ENCODE assay signal across 8 cellular contexts in the genomic region with DNA sequence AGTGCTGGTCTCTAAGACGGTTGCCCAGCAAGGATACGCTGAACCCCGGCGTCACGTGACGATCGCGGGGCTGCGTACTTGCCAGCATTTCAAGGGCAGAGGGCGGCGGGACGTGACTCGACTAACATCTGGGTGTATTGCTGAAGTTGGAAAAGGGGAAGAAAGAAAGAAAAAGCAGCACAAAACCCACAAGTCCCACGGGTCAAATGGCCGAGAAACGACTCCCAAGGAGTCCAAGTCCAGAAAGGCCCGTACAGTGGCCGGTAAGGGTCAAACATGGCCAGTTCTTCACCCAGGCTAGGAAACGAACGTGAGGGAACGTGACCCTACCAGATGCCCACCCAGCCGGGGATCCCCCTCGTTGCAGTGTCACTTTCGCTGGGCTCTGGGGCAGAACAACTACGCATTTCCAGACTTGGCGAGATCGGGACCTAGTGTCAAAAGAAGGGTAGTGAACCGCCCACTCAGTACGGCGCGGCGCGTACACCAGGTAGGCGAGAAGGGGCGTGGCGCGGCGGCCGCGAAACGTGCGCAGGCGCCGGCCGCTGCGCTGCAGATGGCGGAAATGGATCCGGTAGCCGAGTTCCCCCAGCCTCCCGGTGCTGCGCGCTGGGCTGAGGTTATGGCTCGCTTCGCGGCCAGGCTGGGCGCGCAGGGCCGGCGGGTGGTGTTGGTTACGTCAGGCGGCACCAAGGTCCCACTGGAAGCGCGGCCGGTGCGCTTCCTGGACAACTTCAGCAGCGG. TPM values are rescaled to one million over a fixed set of nuclear protein-coding genes. Genes with fewer than 3 reads are reported as not detected.
DNase-seq lines count a peak whose midpoint lies in the region; ATAC-seq, FAIRE-seq and TF ChIP-seq lines count a peak whose summit lies in the region.

A gene (plus strand): TSS at position 534 of the 744 bp plus-strand sequence. CDS start 23 bp downstream, at position 557.
A gene with protein sequence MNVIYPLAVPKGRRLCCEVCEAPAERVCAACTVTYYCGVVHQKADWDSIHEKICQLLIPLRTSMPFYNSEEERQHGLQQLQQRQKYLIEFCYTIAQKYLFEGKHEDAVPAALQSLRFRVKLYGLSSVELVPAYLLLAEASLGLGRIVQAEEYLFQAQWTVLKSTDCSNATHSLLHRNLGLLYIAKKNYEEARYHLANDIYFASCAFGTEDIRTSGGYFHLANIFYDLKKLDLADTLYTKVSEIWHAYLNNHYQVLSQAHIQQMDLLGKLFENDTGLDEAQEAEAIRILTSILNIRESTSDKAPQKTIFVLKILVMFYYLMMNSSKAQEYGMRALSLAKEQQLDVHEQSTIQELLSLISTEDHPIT (minus strand): TSS at position 13 of the 744 bp plus-strand sequence. CDS start 25 bp downstream, outside the sequence.

- H3K27ac ChIP-seq in mucosa of rectum (ENCODE audit: low read depth in 2 of 2, low read length in 2 of 2), result peak within 1 kb of the TSS; percentile 94 to 97

- peak; percentile 91 for DNase-seq in D341Med (ENCODE audit: low spot score)
- peak; percentile 74 for DNase-seq in HTR-8/SVneo (ENCODE audit: insufficient read length, low spot score)
- DNase-seq in NT2/D1 (ENCODE audit: low read depth, low spot score), result peak; percentile 68
- peak; percentile 89 for DNase-seq in activated T-cell treated with anti-CD3 and anti-CD28 coated beads for 24 hours (ENCODE audit: low read depth)
- DNase-seq in epithelial cell of proximal tubule (ENCODE audit: low read depth), result peak; percentile 66
- peak; percentile 82 for DNase-seq in stimulated activated CD8-positive, alpha-beta memory T cell treated with anti-CD3 and anti-CD28 coated beads, Interleukin-4, amount 100 ng/mL, for 4 hours (ENCODE audit: low read depth in 2 of 2, low spot score in 1 of 2)

- no peaks in the 10 kb centered on the region for H3K9me3 ChIP-seq in NT2/D1 (ENCODE audit: insufficient read depth, low read length)
- no peaks in the 10 kb centered on the region for H3K9me3 ChIP-seq in mucosa of rectum (ENCODE audit: control insufficient read depth in 2 of 2, low read length in 2 of 2)

- H3K9ac ChIP-seq in NT2/D1 (ENCODE audit: insufficient read length, low read depth) (peak within 1 kb of the TSS; percentile 99), mucosa of rectum (ENCODE audit: low read depth in 1 of 2, low read length in 2 of 2) (peak within 1 kb of the TSS; percentile 95 to 98)

- H3K4me1 ChIP-seq in NT2/D1 (ENCODE audit: insufficient read depth, insufficient read length) (peaks cover 9% of the 10 kb centered on the region), mucosa of rectum (ENCODE audit: control insufficient read depth in 2 of 2, insufficient read depth in 2 of 2, low read length in 2 of 2) (peaks cover 6 to 11% of the 10 kb centered on the region in 2 donors)

- ATAC-seq in GM21367 (IDR thresholded peaks at IDR 0.05; ENCODE audit: unreplicated experiment), result peak; percentile 82

- no peaks in the 10 kb centered on the region for H3K27me3 ChIP-seq in NT2/D1 (ENCODE audit: insufficient read depth, insufficient read length)
- no peaks in the 10 kb centered on the region for H3K27me3 ChIP-seq in mucosa of rectum (ENCODE audit: control insufficient read depth in 2 of 2, insufficient read depth in 2 of 2, low read length in 2 of 2)

- H3K4me3 ChIP-seq in NT2/D1 (ENCODE audit: insufficient read length, low read depth) (peak within 1 kb of the TSS; percentile 95), epithelial cell of proximal tubule (ENCODE audit: low read depth, low read length) (peak within 1 kb of the TSS; percentile 81), mucosa of rectum (ENCODE audit: low read length in 2 of 2) (peak within 1 kb of the TSS; percentile 95 to 97)

- TF ChIP-seq CTCF in epithelial cell of proximal tubule (conservative IDR thresholded peaks at IDR 0.05; ENCODE audit: low read depth, low read length), result no peak

- FAIRE-seq in HTR-8/SVneo (lab: Jason Lieb, UNC), result peak; percentile 55

- H3K36me3 ChIP-seq in NT2/D1 (ENCODE audit: insufficient read depth, insufficient read length, low read length) (peaks cover 39% of the 10 kb centered on the region), mucosa of rectum (ENCODE audit: control insufficient read depth in 2 of 2, insufficient read depth in 2 of 2, low read length in 2 of 2) (peaks cover 13 to 28% of the 10 kb centered on the region in 2 donors)

RNA-seq across cellular contexts. Expression of the first gene that starts in this region (rescaled TPM):
- 75.5 and 80.5 TPM in 2 replicates for total RNA-seq in epithelial cell of proximal tubule

RNA-seq across cellular contexts. Expression of the second gene that starts in this region (rescaled TPM):
- total RNA-seq in epithelial cell of proximal tubule, result 0.22 and 0.35 TPM in 2 replicates

Comparison
In these comparisons a context has a peak if more than half of its experiments do, and no peak if none do; other contexts are left out.
1. Peak in every context shown above with its lines: DNase-seq, ATAC-seq, H3K4me3 ChIP-seq and H3K27ac ChIP-seq.